ENCODE assay signal across 8 cellular contexts in the genomic region with DNA sequence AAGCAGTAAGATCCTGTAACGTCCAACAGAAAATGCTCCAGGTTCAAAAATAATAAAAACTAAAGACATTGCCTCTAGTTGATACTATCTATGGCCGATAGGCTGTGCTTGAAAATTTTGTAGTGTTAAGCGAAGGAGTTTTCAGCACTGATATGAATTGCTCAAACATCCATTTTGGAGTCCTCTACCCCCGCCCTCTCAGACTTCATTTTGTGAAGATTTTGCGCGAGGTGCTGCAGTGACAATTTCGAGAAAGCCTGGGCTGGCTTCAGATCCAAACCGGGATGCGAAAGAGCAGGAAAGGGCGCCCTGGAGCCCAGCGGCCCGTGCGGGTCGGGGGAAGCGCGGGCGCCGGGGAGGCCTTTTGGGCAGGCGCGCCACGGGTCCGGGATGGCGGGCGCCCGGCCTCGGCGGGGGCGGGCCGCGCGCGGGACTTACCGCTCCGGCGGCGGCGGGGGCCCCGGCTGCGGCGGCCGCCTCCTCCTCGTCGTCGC. TPM values are rescaled to one million over a fixed set of nuclear protein-coding genes. Genes with fewer than 3 reads are reported as not detected.
A peak's percentile ranks its signal among the peaks of the same experiment; 100 is the strongest.
DNase-seq lines count a peak whose midpoint lies in the region; ATAC-seq and TF ChIP-seq lines count a peak whose summit lies in the region.

No MANE protein-coding gene starts in this region.

- H3K27me3 ChIP-seq in CD4-positive, CD25-positive, alpha-beta regulatory T cell (ENCODE audit: control insufficient read depth, insufficient read depth, low read length) = no peaks in the 10 kb centered on the region
- H3K27me3 ChIP-seq in fibroblast of lung (ENCODE audit: control insufficient read depth, insufficient read depth, low read length) = no peaks in the 10 kb centered on the region
- H3K27me3 ChIP-seq in osteoblast (ENCODE audit: insufficient read depth, low read length) = no peaks in the 10 kb centered on the region

- ATAC-seq in CD4-positive, CD25-positive, alpha-beta regulatory T cell (ENCODE audit: low read depth in 2 of 2) = peak; percentile 33 to 41
- ATAC-seq in GM18858 (IDR thresholded peaks at IDR 0.05; ENCODE audit: unreplicated experiment) (peak; percentile 15), HG03045 (IDR thresholded peaks at IDR 0.05; ENCODE audit: unreplicated experiment) (peak; percentile 1)
- ATAC-seq in activated CD8-positive, alpha-beta T cell treated with anti-CD3 and anti-CD28 coated beads, Interleukin-2, amount 10 ng/mL, durations not matched to agents 7 days and 5 days = peak; percentile 25

- POLR2A ChIA-PET in activated CD8-positive, alpha-beta T cell treated with anti-CD3 and anti-CD28 coated beads, Interleukin-2, amount 10 ng/mL, durations not matched to agents 7 days and 5 days (lab: Charles Lee) = no interaction called here

- no peaks in the 10 kb centered on the region for H3K9me3 ChIP-seq in CD4-positive, CD25-positive, alpha-beta regulatory T cell (ENCODE audit: control insufficient read depth in 2 of 2, low read length in 2 of 2)
- no peaks in the 10 kb centered on the region for H3K9me3 ChIP-seq in fibroblast of lung (ENCODE audit: control insufficient read depth, insufficient read depth, low read depth, low read length)
- H3K9me3 ChIP-seq in osteoblast (ENCODE audit: low read depth, low read length) = no peaks in the 10 kb centered on the region

- H3K4me3 ChIP-seq in CD4-positive, CD25-positive, alpha-beta regulatory T cell (ENCODE audit: low read depth, low read length) = peak overlapping the region; percentile 100
- H3K4me3 ChIP-seq in fibroblast of lung (replicated peaks in 1 of 4; ENCODE audit: control extremely low read depth in 1 of 4, insufficient read depth in 1 of 4, low read depth in 3 of 4, low read length in 4 of 4) (peak overlapping the region; percentile 79 to 99 (median 89)), osteoblast (ENCODE audit: insufficient read depth, low read length) (peak overlapping the region; percentile 89)

- H2AFZ ChIP-seq in fibroblast of lung (ENCODE audit: low read length) (no peak overlapping the region), osteoblast (ENCODE audit: low read length) (peak overlapping the region; percentile 76)

- peak overlapping the region; percentile 93 to 100 (median 94) for H3K4me3 Mint-ChIP-seq in CD4-positive, CD25-positive, alpha-beta regulatory T cell
- H3K4me3 Mint-ChIP-seq in activated CD8-positive, alpha-beta T cell treated with anti-CD3 and anti-CD28 coated beads, Interleukin-2, amount 10 ng/mL, durations not matched to agents 7 days and 5 days = peak overlapping the region; percentile 97

- peaks cover 50% of the 10 kb centered on the region for H3K4me1 ChIP-seq in CD4-positive, CD25-positive, alpha-beta regulatory T cell (ENCODE audit: control insufficient read depth, insufficient read depth, low read length, poor library complexity, severe bottlenecking)
- peaks cover 6% of the 10 kb centered on the region for H3K4me1 ChIP-seq in fibroblast of lung (ENCODE audit: control insufficient read depth, extremely low read depth, insufficient read depth, low read length)
- peaks cover 12% of the 10 kb centered on the region for H3K4me1 ChIP-seq in osteoblast (ENCODE audit: insufficient read depth, low read length)

- peaks cover 0 to 3% (median 0%) of the 10 kb centered on the region in 7 donors for H3K9me3 Mint-ChIP-seq in CD4-positive, CD25-positive, alpha-beta regulatory T cell
- no peaks in the 10 kb centered on the region for H3K9me3 Mint-ChIP-seq in activated CD8-positive, alpha-beta T cell treated with anti-CD3 and anti-CD28 coated beads, Interleukin-2, amount 10 ng/mL, durations not matched to agents 7 days and 5 days (ENCODE audit: insufficient read depth)

- H3K36me3 ChIP-seq in CD4-positive, CD25-positive, alpha-beta regulatory T cell (ENCODE audit: control insufficient read depth, insufficient read depth, low read length) = no peaks in the 10 kb centered on the region
- H3K36me3 ChIP-seq in fibroblast of lung (ENCODE audit: control insufficient read depth, insufficient read depth, low read length) (no peaks in the 10 kb centered on the region), osteoblast (ENCODE audit: insufficient read depth, low read length) (peaks cover 6% of the 10 kb centered on the region)

- peak overlapping the region; percentile 99 for H3K27ac ChIP-seq in CD4-positive, CD25-positive, alpha-beta regulatory T cell (ENCODE audit: insufficient read depth, low read length, poor library complexity, severe bottlenecking)
- H3K27ac ChIP-seq in fibroblast of lung (ENCODE audit: insufficient read depth, low read length) = peak overlapping the region; percentile 85
- peak overlapping the region; percentile 75 for H3K27ac ChIP-seq in osteoblast (ENCODE audit: low read depth, low read length)

- CTCF ChIA-PET in activated CD8-positive, alpha-beta T cell treated with anti-CD3 and anti-CD28 coated beads, Interleukin-2, amount 10 ng/mL, durations not matched to agents 7 days and 5 days (lab: Charles Lee) = interaction anchor here (0.8 to 1.5 kb wide), 3 partner anchors 11 to 115 kb away, joined by 3 to 4 read pairs (median 3); no protein-coding TSS in a partner anchor

- H3K9ac ChIP-seq in fibroblast of lung (ENCODE audit: insufficient read depth, low read length) = peak overlapping the region; percentile 79

- DNase-seq in CD4-positive, CD25-positive, alpha-beta regulatory T cell = peak in 2 of 3 donors; percentile 84
- DNase-seq in NCI-H226 (peak; percentile 70), fibroblast of lung (ENCODE audit: low read depth in 2 of 2) (peak; percentile 72 to 83), osteoblast (ENCODE audit: insufficient read length, low spot score, missing footprints) (peak; percentile 90), NCI-H187 treated with DMSO at 0.1 percent for 48 hours (lab: John Stamatoyannopoulos, UW) (no peak)
- DNase-seq in activated CD8-positive, alpha-beta T cell treated with anti-CD3 and anti-CD28 coated beads, Interleukin-2, amount 10 ng/mL, durations not matched to agents 7 days and 5 days = peak; percentile 77

- no peaks in the 10 kb centered on the region for H4K20me1 ChIP-seq in fibroblast of lung (ENCODE audit: control insufficient read depth, extremely low read depth, insufficient read depth, low read length)
- peaks cover 30% of the 10 kb centered on the region for H4K20me1 ChIP-seq in osteoblast (ENCODE audit: insufficient read depth, low read length)

- H3K36me3 Mint-ChIP-seq in CD4-positive, CD25-positive, alpha-beta regulatory T cell = peaks cover 19% of the 10 kb centered on the region
- peaks cover 39% of the 10 kb centered on the region for H3K36me3 Mint-ChIP-seq in activated CD8-positive, alpha-beta T cell treated with anti-CD3 and anti-CD28 coated beads, Interleukin-2, amount 10 ng/mL, durations not matched to agents 7 days and 5 days (ENCODE audit: low read depth)

- peaks cover 11% of the 10 kb centered on the region for H3K27me3 Mint-ChIP-seq in CD4-positive, CD25-positive, alpha-beta regulatory T cell
- no peaks in the 10 kb centered on the region for H3K27me3 Mint-ChIP-seq in activated CD8-positive, alpha-beta T cell treated with anti-CD3 and anti-CD28 coated beads, Interleukin-2, amount 10 ng/mL, durations not matched to agents 7 days and 5 days (ENCODE audit: low read depth)

- peak overlapping the region; percentile 92 for H3K4me2 ChIP-seq in fibroblast of lung (ENCODE audit: extremely low read depth, insufficient read depth, low read length)
- peak overlapping the region; percentile 85 for H3K4me2 ChIP-seq in osteoblast (ENCODE audit: insufficient read depth, low read length)

- H3K4me1 Mint-ChIP-seq in CD4-positive, CD25-positive, alpha-beta regulatory T cell = peaks cover 29 to 61% (median 44%) of the 10 kb centered on the region in 4 donors
- H3K4me1 Mint-ChIP-seq in activated CD8-positive, alpha-beta T cell treated with anti-CD3 and anti-CD28 coated beads, Interleukin-2, amount 10 ng/mL, durations not matched to agents 7 days and 5 days (ENCODE audit: low read depth) = peaks cover 43% of the 10 kb centered on the region

- peak; percentile 30 to 48 for TF ChIP-seq CTCF in fibroblast of lung (conservative IDR thresholded peaks at IDR 0.05 in 1 of 2, IDR thresholded peaks at IDR 0.05 in 1 of 2; ENCODE audit: low read depth in 1 of 2, low read length in 2 of 2)
- peak; percentile 35 for TF ChIP-seq CTCF in osteoblast (IDR thresholded peaks at IDR 0.05; ENCODE audit: extremely low read depth, low read depth, low read length)

- peaks cover 48% of the 10 kb centered on the region for H3K79me2 ChIP-seq in fibroblast of lung (ENCODE audit: control insufficient read depth, insufficient read depth, low read length)
- peaks cover 58% of the 10 kb centered on the region for H3K79me2 ChIP-seq in osteoblast (ENCODE audit: insufficient read depth, low read length)

- H3K27ac Mint-ChIP-seq in CD4-positive, CD25-positive, alpha-beta regulatory T cell = peak overlapping the region; percentile 95 to 99 (median 98)
- peak overlapping the region; percentile 96 for H3K27ac Mint-ChIP-seq in activated CD8-positive, alpha-beta T cell treated with anti-CD3 and anti-CD28 coated beads, Interleukin-2, amount 10 ng/mL, durations not matched to agents 7 days and 5 days

RNA-seq across cellular contexts. Expression of a gene that starts 1.8 kb away (rescaled TPM):
- total RNA-seq in CD4-positive, CD25-positive, alpha-beta regulatory T cell = 153 TPM
- polyA plus RNA-seq in CD4-positive, CD25-positive, alpha-beta regulatory T cell = 10 to 100 TPM; 65.9 to 85.9 (median 76.4) TPM
- 100 to 1,000 TPM in 1 of 2 experiments, 10 to 100 TPM in 1; 95.9 to 102 TPM for total RNA-seq in activated CD8-positive, alpha-beta T cell treated with anti-CD3 and anti-CD28 coated beads, Interleukin-2, amount 10 ng/mL, durations not matched to agents 7 days and 5 days
- 124 and 125 TPM in 2 replicates for total RNA-seq in fibroblast of lung
- polyA plus RNA-seq in fibroblast of lung = 52.2 and 64.1 TPM in 2 replicates
- polyA plus RNA-seq in fibroblast of lung (2012) = 33.3 and 34.4 TPM in 2 replicates
- 36.7 and 44.8 TPM in 2 replicates for polyA minus RNA-seq in fibroblast of lung (ENCODE audit: low replicate concordance)
- total RNA-seq in osteoblast = 113 and 122 TPM in 2 replicates
